ENCODE assay signal across 1 cellular context in genomic region chr11:11993814-11994213, GRCh38.
TF ChIP-seq lines count a peak whose summit lies in the region.

No MANE protein-coding gene starts in this region.

TF ChIP-seq in endothelial cell of umbilical vein, 7 proteins besides CTCF, POLR2A, EP300 and RAD21 (continued from another document):
- TF ChIP-seq POLR2AphosphoS5 (IDR thresholded peaks at IDR 0.05; ENCODE audit: insufficient read depth, low read depth, low read length) (no peak), MAX (IDR thresholded peaks at IDR 0.05; ENCODE audit: insufficient read depth, insufficient read length) (no peak), GATA2 (IDR thresholded peaks at IDR 0.05; ENCODE audit: insufficient read depth, insufficient read length, low read depth, low read length) (no peak)
TF ChIP-seq in endothelial cell of umbilical vein: peak in this region for 1.
